Comparison of ENCODE assay signal across 8 cellular contexts in genomic region chr17:75517277-75517865, GRCh38. TPM values are rescaled to one million over a fixed set of nuclear protein-coding genes. Genes with fewer than 3 reads are reported as not detected.
A peak's percentile ranks its signal among the peaks of the same experiment; 100 is the strongest.
DNase-seq lines count a peak whose midpoint lies in the region; ATAC-seq, FAIRE-seq and TF ChIP-seq lines count a peak whose summit lies in the region.

No MANE protein-coding gene starts in this region.

- ATAC-seq in A549 = no peak
- ATAC-seq in activated T-cell treated with anti-CD3 and anti-CD28 coated beads, Interleukin-2, amount 50 U/mL, for 4 hours = no peak
- no peak for ATAC-seq in HG03175 (IDR thresholded peaks at IDR 0.05; ENCODE audit: unreplicated experiment)
- ATAC-seq in HG02852 (IDR thresholded peaks at IDR 0.05; ENCODE audit: unreplicated experiment) = no peak
- ATAC-seq in HG02642 (IDR thresholded peaks at IDR 0.05; ENCODE audit: poor library complexity, unreplicated experiment) = no peak

- DNase-seq in A549 (ENCODE audit: low read depth in 1 of 2, low spot score in 1 of 2) = peak in 1 of 2 experiments; percentile 81
- DNase-seq in HFF-Myc (ENCODE audit: extremely low read depth, low read depth) = no peak
- peak; percentile 21 for DNase-seq in activated T-cell treated with anti-CD3 and anti-CD28 coated beads, Interleukin-2, amount 50 U/mL, for 4 hours
- DNase-seq in hepatocyte (ENCODE audit: low spot score) = no peak
- DNase-seq in stimulated activated CD4-positive, alpha-beta T cell treated with anti-CD3 and anti-CD28 coated beads, Interleukin-2, amount 100 ng/mL, for 4 hours (ENCODE audit: low read depth) = peak; percentile 21

- peak overlapping the region; percentile 91 to 98 for H3K27ac ChIP-seq in A549
- peak overlapping the region; percentile 92 for H3K27ac ChIP-seq in hepatocyte

- no peak for TF ChIP-seq RAD21 in A549 (conservative IDR thresholded peaks at IDR 0.05 in 1 of 2, IDR thresholded peaks at IDR 0.05 in 1 of 2)

- H3K4me3 ChIP-seq in A549 (peak overlapping the region; percentile 89), HFF-Myc (replicated peaks; ENCODE audit: low read depth, low read length) (peak overlapping the region; percentile 79), hepatocyte (peak overlapping the region; percentile 96)

- no peaks in the 10 kb centered on the region for H3K9me2 ChIP-seq in hepatocyte (replicated peaks; ENCODE audit: insufficient read depth)

- peaks cover 14% of the 10 kb centered on the region for H4K20me1 ChIP-seq in hepatocyte (ENCODE audit: insufficient read depth, poor library complexity, severe bottlenecking)

- no peaks in the 10 kb centered on the region for H3K9me3 Mint-ChIP-seq in activated T-cell treated with anti-CD3 and anti-CD28 coated beads, Interleukin-2, amount 50 U/mL, for 4 hours

- H3K4me2 ChIP-seq in A549 (peak overlapping the region; percentile 98), hepatocyte (peak overlapping the region; percentile 99)

- H3K79me2 ChIP-seq in hepatocyte = peaks cover 55% of the 10 kb centered on the region

- no peaks in the 10 kb centered on the region for H3K27me3 ChIP-seq in hepatocyte

- POLR2A ChIA-PET in A549 (lab: Yijun Ruan, JAX) = interaction anchor here (0.8 to 1.7 kb wide), 3 partner anchors 7 to 61 kb away, joined by 4 to 19 read pairs (median 12); partner anchors contain the start of genes LLGL2 and TMEM94

- H2AFZ ChIP-seq in hepatocyte = peak overlapping the region; percentile 88

- H3K4me1 Mint-ChIP-seq in activated T-cell treated with anti-CD3 and anti-CD28 coated beads, Interleukin-2, amount 50 U/mL, for 4 hours (ENCODE audit: low read depth) = peaks cover 25% of the 10 kb centered on the region

- H3K9me3 ChIP-seq in A549 (no peaks in the 10 kb centered on the region), hepatocyte (ENCODE audit: low read depth) (no peaks in the 10 kb centered on the region)

- peak overlapping the region; percentile 87 for H3K4me3 Mint-ChIP-seq in activated T-cell treated with anti-CD3 and anti-CD28 coated beads, Interleukin-2, amount 50 U/mL, for 4 hours

- no peak for TF ChIP-seq CTCF in A549 (IDR thresholded peaks at IDR 0.05)
- no peak for TF ChIP-seq CTCF in HFF-Myc (IDR thresholded peaks at IDR 0.05; ENCODE audit: low read depth, low read length, missing control alignments)
- no peak for TF ChIP-seq CTCF in hepatocyte (IDR thresholded peaks at IDR 0.05; ENCODE audit: poor library complexity)

- TF ChIP-seq POLR2A in A549 (IDR thresholded peaks at IDR 0.05; ENCODE audit: low read length) = no peak

- peaks cover 29% of the 10 kb centered on the region for H3K4me1 ChIP-seq in A549
- peaks cover 32% of the 10 kb centered on the region for H3K4me1 ChIP-seq in hepatocyte (ENCODE audit: insufficient read depth)

- H3K36me3 Mint-ChIP-seq in activated T-cell treated with anti-CD3 and anti-CD28 coated beads, Interleukin-2, amount 50 U/mL, for 4 hours (ENCODE audit: insufficient read depth) = peaks cover 17% of the 10 kb centered on the region

- FAIRE-seq in A549 (lab: Jason Lieb, UNC) = no peak

- CTCF ChIA-PET in A549 (lab: Yijun Ruan, JAX) = interaction anchor here (0.9 to 7.1 kb wide), 20 partner anchors 9 to 233 kb away, joined by 3 to 55 read pairs (median 8); partner anchors contain the start of gene SMIM5

- no peak for TF ChIP-seq EP300 in A549 (IDR thresholded peaks at IDR 0.05)

- 35% methylated on average over 11 of the region's 11 CpGs for WGBS in A549 (ENCODE audit: missing lambda C conversion rate)
- WGBS in hepatocyte (ENCODE audit: low lambda C conversion rate, missing lambda C conversion rate) = 21% methylated on average over 11 of the region's 11 CpGs

- H3K27me3 Mint-ChIP-seq in activated T-cell treated with anti-CD3 and anti-CD28 coated beads, Interleukin-2, amount 50 U/mL, for 4 hours (ENCODE audit: low read depth) = peaks cover 3% of the 10 kb centered on the region

- H3K36me3 ChIP-seq in hepatocyte (replicated peaks; ENCODE audit: insufficient read depth, low read depth) = no peaks in the 10 kb centered on the region

TF ChIP-seq in A549, 52 proteins besides CTCF, POLR2A, EP300 and RAD21:
- TF ChIP-seq FOSB (CRISPR knock-in tag; IDR thresholded peaks at IDR 0.05) (no peak), CEBPB (IDR thresholded peaks at IDR 0.05) (no peak), MYC (IDR thresholded peaks at IDR 0.05; ENCODE audit: borderline replicate concordance, low read length) (no peak)
- TF ChIP-seq, protein P1, sequence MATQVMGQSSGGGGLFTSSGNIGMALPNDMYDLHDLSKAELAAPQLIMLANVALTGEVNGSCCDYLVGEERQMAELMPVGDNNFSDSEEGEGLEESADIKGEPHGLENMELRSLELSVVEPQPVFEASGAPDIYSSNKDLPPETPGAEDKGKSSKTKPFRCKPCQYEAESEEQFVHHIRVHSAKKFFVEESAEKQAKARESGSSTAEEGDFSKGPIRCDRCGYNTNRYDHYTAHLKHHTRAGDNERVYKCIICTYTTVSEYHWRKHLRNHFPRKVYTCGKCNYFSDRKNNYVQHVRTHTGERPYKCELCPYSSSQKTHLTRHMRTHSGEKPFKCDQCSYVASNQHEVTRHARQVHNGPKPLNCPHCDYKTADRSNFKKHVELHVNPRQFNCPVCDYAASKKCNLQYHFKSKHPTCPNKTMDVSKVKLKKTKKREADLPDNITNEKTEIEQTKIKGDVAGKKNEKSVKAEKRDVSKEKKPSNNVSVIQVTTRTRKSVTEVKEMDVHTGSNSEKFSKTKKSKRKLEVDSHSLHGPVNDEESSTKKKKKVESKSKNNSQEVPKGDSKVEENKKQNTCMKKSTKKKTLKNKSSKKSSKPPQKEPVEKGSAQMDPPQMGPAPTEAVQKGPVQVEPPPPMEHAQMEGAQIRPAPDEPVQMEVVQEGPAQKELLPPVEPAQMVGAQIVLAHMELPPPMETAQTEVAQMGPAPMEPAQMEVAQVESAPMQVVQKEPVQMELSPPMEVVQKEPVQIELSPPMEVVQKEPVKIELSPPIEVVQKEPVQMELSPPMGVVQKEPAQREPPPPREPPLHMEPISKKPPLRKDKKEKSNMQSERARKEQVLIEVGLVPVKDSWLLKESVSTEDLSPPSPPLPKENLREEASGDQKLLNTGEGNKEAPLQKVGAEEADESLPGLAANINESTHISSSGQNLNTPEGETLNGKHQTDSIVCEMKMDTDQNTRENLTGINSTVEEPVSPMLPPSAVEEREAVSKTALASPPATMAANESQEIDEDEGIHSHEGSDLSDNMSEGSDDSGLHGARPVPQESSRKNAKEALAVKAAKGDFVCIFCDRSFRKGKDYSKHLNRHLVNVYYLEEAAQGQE (IDR thresholded peaks at IDR 0.05) = no peak

RNA-seq across cellular contexts. Expression of gene TSEN54, which starts 1.0 kb away (rescaled TPM):
- 24.8 and 42.5 TPM in 2 replicates for polyA plus RNA-seq in A549 (2011; rRNA removed)
- polyA plus RNA-seq in A549 (2012; cell fraction: cytosol; rRNA removed) = 61.5 and 68.2 TPM in 2 replicates
- polyA plus RNA-seq in A549 (2012; cell fraction: nucleus; rRNA removed) = 94.8 and 106 TPM in 2 replicates
- polyA plus RNA-seq in A549 (2017; fragmentation: RNase III; extraction: RNeasy Plus Mini Kit Qiagen cat#74134 plus additional on column Dnase treatment) = 37.7 to 38.4 TPM (median 38.3 TPM) in 3 replicates
- polyA minus RNA-seq in A549 (2011; rRNA and poly(A)+ RNA removed) = 35.1 and 35.5 TPM in 2 replicates
- 10 to 100 TPM; 64.1 to 76.2 (median 71.5) TPM for total RNA-seq in activated T-cell treated with anti-CD3 and anti-CD28 coated beads, Interleukin-2, amount 50 U/mL, for 4 hours
- total RNA-seq in hepatocyte = 30.4 and 42.5 TPM in 2 replicates
- 46.3 and 52.3 TPM in 2 replicates for polyA plus RNA-seq in hepatocyte

RNA-seq across cellular contexts. Expression of gene CASKIN2, which starts 2.0 kb away (rescaled TPM):
- polyA plus RNA-seq in A549 (2011; rRNA removed) (3.6 and 4.6 TPM in 2 replicates), A549 (2017; fragmentation: RNase III; extraction: RNeasy Plus Mini Kit Qiagen cat#74134 plus additional on column Dnase treatment) (9.9 to 11.2 TPM (median 10.7 TPM) in 3 replicates), hepatocyte (14.5 and 16.2 TPM in 2 replicates)
- 6.7 and 8.7 TPM in 2 replicates for polyA plus RNA-seq in A549 (2012; cell fraction: cytosol; rRNA removed)
- 17.8 and 29.6 TPM in 2 replicates for polyA plus RNA-seq in A549 (2012; cell fraction: nucleus; rRNA removed)
- polyA minus RNA-seq in A549 (2011; rRNA and poly(A)+ RNA removed) = 8.2 and 9.4 TPM in 2 replicates
- 1 to 10 TPM; 4.3 to 6.0 (median 5.9) TPM for total RNA-seq in activated T-cell treated with anti-CD3 and anti-CD28 coated beads, Interleukin-2, amount 50 U/mL, for 4 hours
- total RNA-seq in hepatocyte = 5.3 and 9.8 TPM in 2 replicates

RNA-seq across cellular contexts. Expression of gene LLGL2, which starts 8.1 kb away (rescaled TPM):
- 18.9 and 20.7 TPM in 2 replicates for polyA plus RNA-seq in A549 (2011; rRNA removed)
- 48.5 and 63.6 TPM in 2 replicates for polyA plus RNA-seq in A549 (2012; cell fraction: cytosol; rRNA removed)
- 194 and 265 TPM in 2 replicates for polyA plus RNA-seq in A549 (2012; cell fraction: nucleus; rRNA removed)
- polyA plus RNA-seq in A549 (2017; fragmentation: RNase III; extraction: RNeasy Plus Mini Kit Qiagen cat#74134 plus additional on column Dnase treatment) = 32.6 to 38.2 TPM (median 35.0 TPM) in 3 replicates
- polyA minus RNA-seq in A549 (2011; rRNA and poly(A)+ RNA removed) = 14.3 and 16.5 TPM in 2 replicates
- 10 to 100 TPM in 2 of 3 donors, 1 to 10 TPM in 1; 9.5 to 14.1 (median 10.2) TPM for total RNA-seq in activated T-cell treated with anti-CD3 and anti-CD28 coated beads, Interleukin-2, amount 50 U/mL, for 4 hours
- 60.9 and 81.8 TPM in 2 replicates for total RNA-seq in hepatocyte
- polyA plus RNA-seq in hepatocyte = 154 and 194 TPM in 2 replicates

Comparison
In these comparisons a context has a peak if more than half of its experiments do, and no peak if none do; other contexts are left out.
1. DNase-seq: peak in activated T-cell treated with anti-CD3 and anti-CD28 coated beads, Interleukin-2, amount 50 U/mL, for 4 hours (single experiment) and stimulated activated CD4-positive, alpha-beta T cell treated with anti-CD3 and anti-CD28 coated beads, Interleukin-2, amount 100 ng/mL, for 4 hours (single experiment); none in HFF-Myc (single experiment) and hepatocyte (single experiment).
2. Peak in every context shown above with its lines, with median percentiles within 50 percentile points of each other: H3K4me3 ChIP-seq.